ENCODE assay signal across 8 cellular contexts in genomic region chr11:34654491-34655334, GRCh38. TPM values are rescaled to one million over a fixed set of nuclear protein-coding genes. Genes with fewer than 3 reads are reported as not detected.
A peak's percentile ranks its signal among the peaks of the same experiment; 100 is the strongest.
DNase-seq lines count a peak whose midpoint lies in the region; ATAC-seq and TF ChIP-seq lines count a peak whose summit lies in the region.

No MANE protein-coding gene starts in this region.

- peak overlapping the region; percentile 71 for H3K27ac Mint-ChIP-seq in dendritic cell treated with granulocyte-macrophage colony-stimulating factor and Interleukin-4, amounts not matched to agents 40 ng/mL and 50 ng/mL, for 4 days
- peak overlapping the region; percentile 40 for H3K27ac Mint-ChIP-seq in neural crest cell (ENCODE audit: unreplicated experiment)

- no peaks in the 10 kb centered on the region for H3K36me3 ChIP-seq in aorta (ENCODE audit: control insufficient read depth in 1 of 2, insufficient read depth in 2 of 2, low read length in 1 of 2)

- H3K27ac ChIP-seq in aorta (ENCODE audit: low read depth in 1 of 2, low read length in 2 of 2) = no peak overlapping the region

- H3K4me1 ChIP-seq in aorta (ENCODE audit: control insufficient read depth in 1 of 2, insufficient read depth in 2 of 2, low read length in 2 of 2) = no peaks in the 10 kb centered on the region

- no peaks in the 10 kb centered on the region for H3K9me3 ChIP-seq in aorta (ENCODE audit: control insufficient read depth, low read length)

- peaks cover 2% of the 10 kb centered on the region for H3K27me3 Mint-ChIP-seq in dendritic cell treated with granulocyte-macrophage colony-stimulating factor and Interleukin-4, amounts not matched to agents 40 ng/mL and 50 ng/mL, for 4 days
- H3K27me3 Mint-ChIP-seq in neural crest cell (ENCODE audit: low read depth) = no peaks in the 10 kb centered on the region

- no peak for TF ChIP-seq CTCF in neural crest cell (conservative IDR thresholded peaks at IDR 0.05)

- no peaks in the 10 kb centered on the region for H3K9me3 Mint-ChIP-seq in dendritic cell treated with granulocyte-macrophage colony-stimulating factor and Interleukin-4, amounts not matched to agents 40 ng/mL and 50 ng/mL, for 4 days
- peaks cover 11% of the 10 kb centered on the region for H3K9me3 Mint-ChIP-seq in neural crest cell

- intact Hi-C loops in dendritic cell treated with granulocyte-macrophage colony-stimulating factor and Interleukin-4, amounts not matched to agents 40 ng/mL and 50 ng/mL, for 4 days (cut with micrococcal nuclease) = loop anchor here (5.0 kb wide), 2 partner anchors 42 to 62 kb away; no protein-coding TSS in a partner anchor
- intact Hi-C loops in aorta (cut with DNase I) = loop anchor here in 1 of 2 donors (10.0 kb wide), 1 partner anchor 190 kb away; no protein-coding TSS in a partner anchor

- H3K27me3 ChIP-seq in aorta (ENCODE audit: control insufficient read depth in 1 of 2, insufficient read depth in 2 of 2, low read length in 1 of 2) = no peaks in the 10 kb centered on the region

- H3K36me3 Mint-ChIP-seq in dendritic cell treated with granulocyte-macrophage colony-stimulating factor and Interleukin-4, amounts not matched to agents 40 ng/mL and 50 ng/mL, for 4 days (ENCODE audit: low read depth) = peaks cover 88% of the 10 kb centered on the region
- no peaks in the 10 kb centered on the region for H3K36me3 Mint-ChIP-seq in neural crest cell (ENCODE audit: low read depth)

- WGBS in aorta, 2 donors = 40 to 47% methylated on average over 9 of the region's 9 CpGs

- in situ Hi-C loops in Caki2 (cut with HindIII; ENCODE audit: low pct_unique_long_range_greater_than_20kb, low sequenced_read_pairs) = no loop called here

- ATAC-seq in aorta (ENCODE audit: low FRiP score) = no peak
- ATAC-seq in HG03378 (IDR thresholded peaks at IDR 0.05; ENCODE audit: unreplicated experiment) = no peak

- H3K4me3 ChIP-seq in aorta (ENCODE audit: low read length in 2 of 2) = no peak overlapping the region

- no peak overlapping the region for H3K4me3 Mint-ChIP-seq in dendritic cell treated with granulocyte-macrophage colony-stimulating factor and Interleukin-4, amounts not matched to agents 40 ng/mL and 50 ng/mL, for 4 days
- no peak overlapping the region for H3K4me3 Mint-ChIP-seq in neural crest cell

- DNase-seq in Caki2 (ENCODE audit: low read depth) (peak; percentile 52), NCI-H2107 (lab: John Stamatoyannopoulos, UW) (peak; percentile 70), neural crest cell (ENCODE audit: low read depth, low spot score) (no peak), T-helper 9 cell (no peak), ecto neural progenitor cell (ENCODE audit: low spot score) (no peak), aorta (no peak)

- peaks cover 62% of the 10 kb centered on the region for H3K4me1 Mint-ChIP-seq in dendritic cell treated with granulocyte-macrophage colony-stimulating factor and Interleukin-4, amounts not matched to agents 40 ng/mL and 50 ng/mL, for 4 days (ENCODE audit: low read depth)
- H3K4me1 Mint-ChIP-seq in neural crest cell = peaks cover 57% of the 10 kb centered on the region

RNA-seq across cellular contexts. Expression of gene EHF, which starts 33.8 kb away (rescaled TPM):
- total RNA-seq in Caki2 (2014; rRNA removed; shearing (Covaris generic); ENCODE audit: low replicate concordance) = not detected in 2 replicates
- total RNA-seq in neural crest cell = not detected in 2 replicates
- under 1 TPM in 1 of 2 donors, not detected in 1; 0.75 TPM for total RNA-seq in aorta
- 1 to 10 TPM in 1 of 2 donors, under 1 TPM in 1; 0.36 to 8.5 TPM for polyA plus RNA-seq in aorta

Comparison
In these comparisons a context has a peak if more than half of its experiments do, and no peak if none do; other contexts are left out.
1. DNase-seq: peak in Caki2 (single experiment) and NCI-H2107 (single experiment); none in neural crest cell (single experiment), T-helper 9 cell (single experiment), ecto neural progenitor cell (single experiment) and aorta (0 of 2).